13 cellular contexts compared by ENCODE assay signal in the genomic region with DNA sequence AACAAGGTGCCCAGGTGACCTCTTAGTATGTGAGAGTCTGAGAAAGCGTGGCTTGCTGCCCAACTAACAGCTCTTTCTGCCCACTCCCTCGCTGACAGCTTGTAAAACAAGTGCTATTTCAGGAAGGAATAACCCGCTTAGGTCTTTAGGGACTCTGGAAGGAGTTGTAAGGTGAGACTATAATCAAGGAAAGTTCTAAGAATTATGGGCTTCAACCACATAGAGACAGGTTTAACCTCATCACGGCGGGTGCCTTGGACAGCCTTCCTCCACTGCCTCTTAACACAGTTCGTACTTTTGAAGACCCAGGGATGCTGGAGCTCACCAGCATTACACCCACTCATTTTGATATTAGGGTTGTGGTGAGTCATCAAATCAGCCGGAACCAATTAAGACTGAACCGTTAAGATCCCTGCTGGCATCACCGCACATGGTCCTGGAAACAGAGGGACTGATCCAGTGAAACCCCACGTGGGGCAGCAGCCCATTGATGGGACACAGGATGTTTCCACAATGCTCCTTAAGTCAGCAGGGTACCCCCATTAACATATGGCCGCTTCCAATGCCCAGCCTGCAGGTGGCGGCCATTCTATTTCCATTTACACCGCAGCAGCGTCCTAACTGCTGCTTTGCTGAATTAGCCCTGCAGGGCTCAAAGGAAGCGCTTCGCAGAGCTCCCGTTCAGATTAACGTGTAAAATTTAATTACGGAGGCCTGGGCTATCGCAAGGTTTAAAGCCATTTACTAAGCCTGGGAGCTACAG.
DNase-seq lines count a peak whose midpoint lies in the region; ATAC-seq and TF ChIP-seq lines count a peak whose summit lies in the region.
"Had no signal": no experiment of that assay in that cellular context is flagged by ENCODE, and none has a peak within 500 bp of the region (broad histone marks: within the 10 kb centered on the region; RNA-seq: fewer than 3 reads in every experiment).

No MANE protein-coding gene starts in this region.

- no peaks in the 10 kb centered on the region for H3K9me3 ChIP-seq in Karpas-422 (ENCODE audit: low read length)
- H3K9me3 ChIP-seq: thoracic aorta had no signal

- no peak overlapping the region for H3K27ac Mint-ChIP-seq in neural crest cell (ENCODE audit: unreplicated experiment)
- H3K27ac Mint-ChIP-seq: activated T-helper 2 cell treated with anti-CD3 and anti-CD28 coated beads, Interferon-gamma antibody, Interleukin-2, Interleukin-4, amounts not matched to agents 10 μg/mL and 5 μg/mL and 100 μg/mL, durations not matched to agents 14 hours and 24 hours and 36 hours had no signal

- no peaks in the 10 kb centered on the region for H3K27me3 ChIP-seq in Karpas-422 (ENCODE audit: low read length)
- peaks cover 0 to 16% (median 0%) of the 10 kb centered on the region in 45 donors for H3K27me3 ChIP-seq in dorsolateral prefrontal cortex

- no peaks in the 10 kb centered on the region for H3K79me2 ChIP-seq in Karpas-422 (ENCODE audit: low read length)

- H4K20me1 ChIP-seq in Karpas-422 (ENCODE audit: insufficient read depth, low read depth, low read length) = 0 out of 2 replicates have a peak, but pooled peaks cover 2% of the 10 kb centered on the region

- ATAC-seq in HG03520 (IDR thresholded peaks at IDR 0.05; ENCODE audit: unreplicated experiment) (no peak), HG03565 (IDR thresholded peaks at IDR 0.05; ENCODE audit: unreplicated experiment) (no peak)

- intact Hi-C loops in dorsolateral prefrontal cortex (cut with DNase I) = no loop called here

- peaks cover 3% of the 10 kb centered on the region for H3K27me3 Mint-ChIP-seq in neural crest cell (ENCODE audit: low read depth)

- no peak overlapping the region for H2AFZ ChIP-seq in Karpas-422 (ENCODE audit: low read length)

- no peaks in the 10 kb centered on the region for H3K4me1 ChIP-seq in Karpas-422 (ENCODE audit: low read length)

- in situ Hi-C loops in G401 (cut with HindIII; ENCODE audit: low sequenced_read_pairs) = no loop called here

- H3K9me2 ChIP-seq in Karpas-422 (replicated peaks; ENCODE audit: insufficient read depth, low read length) = no peaks in the 10 kb centered on the region

- peaks cover 5% of the 10 kb centered on the region for H3K9me3 Mint-ChIP-seq in neural crest cell
- H3K9me3 Mint-ChIP-seq: activated T-helper 2 cell treated with anti-CD3 and anti-CD28 coated beads, Interferon-gamma antibody, Interleukin-2, Interleukin-4, amounts not matched to agents 10 μg/mL and 5 μg/mL and 100 μg/mL, durations not matched to agents 14 hours and 24 hours and 36 hours had no signal

- no peak overlapping the region for H3K27ac ChIP-seq in Karpas-422 (ENCODE audit: low read length)
- no peak overlapping the region for H3K27ac ChIP-seq in dorsolateral prefrontal cortex
- H3K27ac ChIP-seq: thoracic aorta had no signal

- peak; percentile 45 for DNase-seq in G401 (ENCODE audit: low spot score)
- peak; percentile 58 for DNase-seq in Karpas-422
- peak in 1 of 10 donors; percentile 10 for DNase-seq in dorsolateral prefrontal cortex
- DNase-seq in neural crest cell (ENCODE audit: low read depth, low spot score) = peak; percentile 18
- DNase-seq in activated CD8-positive, alpha-beta memory T cell treated with anti-CD3 and anti-CD28 coated beads, Interleukin-2, amount 50 U/mL, for 4 hours = no peak
- no peak for DNase-seq in GM20000 (ENCODE audit: low spot score)
- DNase-seq: left cardiac atrium, NCI-H446 treated with DMSO at 0.1 percent for 48 hours, T-helper 9 cell had no signal

- H3K4me2 ChIP-seq in Karpas-422 (ENCODE audit: low read depth, low read length, poor library complexity, severe bottlenecking) = no peak overlapping the region

- TF ChIP-seq CTCF in dorsolateral prefrontal cortex (IDR thresholded peaks at IDR 0.05 in 54 of 56, conservative IDR thresholded peaks at IDR 0.05 in 2 of 56; ENCODE audit: low read depth in 1 of 56, partially characterized antibody in 56 of 56) (peak in 43 of 56 donors; percentile 11 to 58 (median 32)), neural crest cell (conservative IDR thresholded peaks at IDR 0.05) (peak; percentile 50), GM20000 (IDR thresholded peaks at IDR 0.05; ENCODE audit: extremely low read depth, missing control alignments) (no peak)

- H3K9ac ChIP-seq in Karpas-422 (ENCODE audit: low read length) = no peak overlapping the region

- peaks cover 15% of the 10 kb centered on the region for H3K4me1 Mint-ChIP-seq in neural crest cell

- no peak overlapping the region for H3K4me3 Mint-ChIP-seq in neural crest cell

- peaks cover 4% of the 10 kb centered on the region for H3K36me3 Mint-ChIP-seq in neural crest cell (ENCODE audit: low read depth)

- no peaks in the 10 kb centered on the region for H3K36me3 ChIP-seq in Karpas-422 (ENCODE audit: insufficient read depth, low read length)
- H3K36me3 ChIP-seq: thoracic aorta had no signal

- H3K4me3 ChIP-seq in Karpas-422 (ENCODE audit: low read length) (no peak overlapping the region), dorsolateral prefrontal cortex (no peak overlapping the region)
- H3K4me3 ChIP-seq: thoracic aorta had no signal

Comparison
In these comparisons a context has a peak if more than half of its experiments do, and no peak if none do; other contexts are left out.
1. DNase-seq: peak in G401 (single experiment), Karpas-422 (single experiment) and neural crest cell (single experiment); none in activated CD8-positive, alpha-beta memory T cell treated with anti-CD3 and anti-CD28 coated beads, Interleukin-2, amount 50 U/mL, for 4 hours (single experiment) and GM20000 (single experiment).